28 cellular contexts compared by ENCODE assay signal in genomic region chr3:184665101-184665500, GRCh38.
"Had no signal": no experiment of that assay in that cellular context is flagged by ENCODE, and none has a peak within 500 bp of the region (broad histone marks: within the 10 kb centered on the region; RNA-seq: fewer than 3 reads in every experiment).

No MANE protein-coding gene starts in this region.

- H3K27ac ChIP-seq: ovary, parathyroid adenoma, psoas muscle, right lobe of liver, sigmoid colon, stomach, thoracic aorta, thyroid gland, tibial nerve, upper lobe of right lung, uterus had no signal

- H3K36me3 Mint-ChIP-seq: naive thymus-derived CD8-positive, alpha-beta T cell; natural killer cell treated with Interleukin-12 subunit alpha and Interleukin-12 subunit beta and Interleukin-15 and Interleukin-18, amount 100 ng/mL, for 72 hours; stimulated activated effector memory CD8-positive, alpha-beta T cell treated with anti-CD3 and anti-CD28 coated beads, Interleukin-12 subunit alpha, Interleukin-12 subunit beta, amount 100 ng/mL, for 72 hours; stimulated activated naive B cell treated with anti-CD40 and anti-IgM and Interleukin-4, amounts not matched to agents 10 μg/mL and 1 μg/mL and 100 μg/mL, for 72 hours; type B pancreatic cell had no signal

- DNase-seq: naive thymus-derived CD8-positive, alpha-beta T cell; nephron progenitor cell; occipital lobe; ovary; psoas muscle; right lobe of liver; sigmoid colon; small intestine; stimulated activated CD4-positive, alpha-beta T cell treated with anti-CD3 and anti-CD28 coated beads, Interleukin-15, amount 100 ng/mL, for 24 hours; stimulated activated CD4-positive, alpha-beta T cell treated with anti-CD3 and anti-CD28 coated beads, Interleukin-2, amount 100 ng/mL, for 24 hours; stimulated activated CD4-positive, alpha-beta T cell treated with anti-CD3 and anti-CD28 coated beads, Interleukin-2, amount 100 ng/mL, for 48 hours; stimulated activated CD4-positive, alpha-beta T cell treated with anti-CD3 and anti-CD28 coated beads, Interleukin-4, amount 100 ng/mL, for 24 hours; stimulated activated naive CD4-positive, alpha-beta T cell treated with Interleukin-2 at 50 U/mL for 16 hours; stomach; thyroid gland; upper lobe of right lung; uterus had no signal

- H3K4me1 Mint-ChIP-seq: stimulated activated effector memory CD8-positive, alpha-beta T cell treated with anti-CD3 and anti-CD28 coated beads, Interleukin-12 subunit alpha, Interleukin-12 subunit beta, amount 100 ng/mL, for 72 hours had no signal

- H3K4me3 ChIP-seq: ovary, psoas muscle, right lobe of liver, sigmoid colon, stomach, thoracic aorta, thyroid gland, tibial nerve, upper lobe of right lung, uterus had no signal

- ATAC-seq: naive thymus-derived CD8-positive, alpha-beta T cell; natural killer cell treated with Interleukin-12 subunit alpha and Interleukin-12 subunit beta and Interleukin-15 and Interleukin-18, amount 100 ng/mL, for 72 hours; psoas muscle; right cardiac atrium; right lobe of liver; stimulated activated effector memory CD8-positive, alpha-beta T cell treated with anti-CD3 and anti-CD28 coated beads, Interleukin-12 subunit alpha, Interleukin-12 subunit beta, amount 100 ng/mL, for 72 hours; upper lobe of right lung had no signal

- H3K27ac Mint-ChIP-seq: naive thymus-derived CD8-positive, alpha-beta T cell; natural killer cell treated with Interleukin-12 subunit alpha and Interleukin-12 subunit beta and Interleukin-15 and Interleukin-18, amount 100 ng/mL, for 72 hours; nephron progenitor cell; progenitor cell of endocrine pancreas; stimulated activated effector memory CD8-positive, alpha-beta T cell treated with anti-CD3 and anti-CD28 coated beads, Interleukin-12 subunit alpha, Interleukin-12 subunit beta, amount 100 ng/mL, for 72 hours; stimulated activated naive B cell treated with anti-CD40 and anti-IgM and Interleukin-4, amounts not matched to agents 10 μg/mL and 1 μg/mL and 100 μg/mL, for 72 hours; stimulated activated naive CD8-positive, alpha-beta T cell treated with anti-CD3 and anti-CD28 coated beads, Interleukin-15, Interleukin-2, amounts not matched to agents 100 ng/mL and 50 ng/mL, for 24 hours; type B pancreatic cell had no signal

- H3K36me3 ChIP-seq: ovary, right lobe of liver, sigmoid colon, stomach, thoracic aorta, thyroid gland, tibial nerve, upper lobe of right lung, uterus had no signal

- H3K9me3 ChIP-seq: ovary, psoas muscle, right lobe of liver, sigmoid colon, stomach, thoracic aorta, thyroid gland, tibial nerve, upper lobe of right lung, uterus had no signal

- H3K9me3 Mint-ChIP-seq: naive thymus-derived CD8-positive, alpha-beta T cell; natural killer cell treated with Interleukin-12 subunit alpha and Interleukin-12 subunit beta and Interleukin-15 and Interleukin-18, amount 100 ng/mL, for 72 hours; nephron progenitor cell; neural crest cell; stimulated activated effector memory CD8-positive, alpha-beta T cell treated with anti-CD3 and anti-CD28 coated beads, Interleukin-12 subunit alpha, Interleukin-12 subunit beta, amount 100 ng/mL, for 72 hours; stimulated activated naive B cell treated with anti-CD40 and anti-IgM and Interleukin-4, amounts not matched to agents 10 μg/mL and 1 μg/mL and 100 μg/mL, for 72 hours; stimulated activated naive CD8-positive, alpha-beta T cell treated with anti-CD3 and anti-CD28 coated beads, Interleukin-15, Interleukin-2, amounts not matched to agents 100 ng/mL and 50 ng/mL, for 24 hours; type B pancreatic cell had no signal

- H3K27me3 ChIP-seq: ovary, right lobe of liver, sigmoid colon, stomach, thyroid gland, tibial nerve, upper lobe of right lung, uterus had no signal

- H2AFZ ChIP-seq: parathyroid adenoma had no signal

- H3K4me1 ChIP-seq: parathyroid adenoma, psoas muscle, right lobe of liver, sigmoid colon, thyroid gland, upper lobe of right lung, uterus had no signal

- H3K9ac ChIP-seq: parathyroid adenoma had no signal

- H3K4me3 Mint-ChIP-seq: naive thymus-derived CD8-positive, alpha-beta T cell; natural killer cell treated with Interleukin-12 subunit alpha and Interleukin-12 subunit beta and Interleukin-15 and Interleukin-18, amount 100 ng/mL, for 72 hours; nephron progenitor cell; neural crest cell; stimulated activated effector memory CD8-positive, alpha-beta T cell treated with anti-CD3 and anti-CD28 coated beads, Interleukin-12 subunit alpha, Interleukin-12 subunit beta, amount 100 ng/mL, for 72 hours; stimulated activated naive B cell treated with anti-CD40 and anti-IgM and Interleukin-4, amounts not matched to agents 10 μg/mL and 1 μg/mL and 100 μg/mL, for 72 hours; stimulated activated naive CD8-positive, alpha-beta T cell treated with anti-CD3 and anti-CD28 coated beads, Interleukin-15, Interleukin-2, amounts not matched to agents 100 ng/mL and 50 ng/mL, for 24 hours; type B pancreatic cell had no signal

- FAIRE-seq: small intestine had no signal

- H3K79me2 ChIP-seq: parathyroid adenoma had no signal
